Comparison of ENCODE assay signal across 8 cellular contexts in the genomic region with DNA sequence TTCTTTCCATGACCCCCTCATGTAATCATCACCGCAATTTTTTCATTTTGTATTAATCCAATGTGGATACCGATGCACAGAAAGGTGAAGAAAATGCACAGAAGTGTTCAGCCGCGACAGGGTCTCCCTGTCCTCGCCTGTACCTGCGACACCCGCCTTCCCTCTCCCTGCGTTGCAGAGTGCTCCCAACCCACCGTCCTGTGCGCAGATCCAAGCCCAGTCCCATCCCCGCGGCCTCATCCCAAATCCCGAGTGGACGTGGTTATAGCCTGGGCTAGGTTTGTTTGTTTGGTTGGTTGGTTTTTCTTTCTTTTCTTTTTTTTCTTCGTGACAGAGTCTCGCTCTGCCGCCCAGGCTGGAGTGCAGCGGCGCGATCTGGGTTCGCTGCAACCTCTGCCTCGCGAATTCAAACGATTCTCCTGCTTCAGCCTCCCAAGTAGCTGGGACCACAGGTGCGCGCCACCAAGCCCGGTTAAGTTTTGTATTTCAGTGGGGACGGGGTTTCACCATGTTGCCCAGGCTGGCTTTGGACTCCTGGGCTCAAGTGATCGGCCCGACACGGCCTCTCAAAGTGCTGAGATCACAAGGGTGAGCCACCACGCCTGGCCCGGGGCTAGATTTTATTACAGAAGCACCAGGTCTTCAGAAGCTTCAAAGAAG. TPM values are rescaled to one million over a fixed set of nuclear protein-coding genes. Genes with fewer than 3 reads are reported as not detected.
DNase-seq lines count a peak whose midpoint lies in the region; ATAC-seq and TF ChIP-seq lines count a peak whose summit lies in the region.

No MANE protein-coding gene starts in this region.

- peak overlapping the region; percentile 74 for H3K4me3 Mint-ChIP-seq in GM23338
- H3K4me3 Mint-ChIP-seq in activated CD4-positive, alpha-beta memory T cell treated with anti-CD3 and anti-CD28 coated beads for 36 hours: peak overlapping the region; percentile 75

- in situ Hi-C loops in gastrocnemius medialis (cut with MboI; ENCODE audit: low sequenced_read_pairs in 4 of 4): loop anchor here (5.0 to 10.0 kb wide), 4 partner anchors 76 to 91 kb away; no protein-coding TSS in a partner anchor

- H3K27me3 ChIP-seq in GM23338 (ENCODE audit: insufficient read depth): peaks cover 89% of the 10 kb centered on the region
- H3K27me3 ChIP-seq in right cardiac atrium (ENCODE audit: control insufficient read depth, insufficient read depth): no peaks in the 10 kb centered on the region
- peaks cover 0 to 3% (median 0%) of the 10 kb centered on the region in 3 donors for H3K27me3 ChIP-seq in gastrocnemius medialis

- TF ChIP-seq CTCF in GM23338 (conservative IDR thresholded peaks at IDR 0.05; ENCODE audit: low read depth in 2 of 2) (no peak), gastrocnemius medialis (IDR thresholded peaks at IDR 0.05 in 4 of 5, conservative IDR thresholded peaks at IDR 0.05 in 1 of 5) (no peak)

- H3F3A ChIP-seq in GM23338 (replicated peaks; ENCODE audit: low read depth): 0 out of 2 replicates have a peak, but pooled peaks cover 3% of the 10 kb centered on the region

- peak; percentile 16 for ATAC-seq in GM23338
- no peak for ATAC-seq in right cardiac atrium
- ATAC-seq in gastrocnemius medialis: no peak
- ATAC-seq in HG03280 (IDR thresholded peaks at IDR 0.05; ENCODE audit: unreplicated experiment): no peak
- no peak for ATAC-seq in GM18517 (IDR thresholded peaks at IDR 0.05; ENCODE audit: unreplicated experiment)

- 23% methylated on average over 33 of the region's 33 CpGs for WGBS in right cardiac atrium

- H3K4me1 ChIP-seq in GM23338 (ENCODE audit: insufficient read depth) (no peaks in the 10 kb centered on the region), right cardiac atrium (ENCODE audit: control insufficient read depth, insufficient read depth, low read length) (no peaks in the 10 kb centered on the region), gastrocnemius medialis (peaks cover 15 to 18% of the 10 kb centered on the region in 2 donors)

- no peaks in the 10 kb centered on the region for H3K36me3 ChIP-seq in GM23338 (ENCODE audit: insufficient read depth)
- no peaks in the 10 kb centered on the region for H3K36me3 ChIP-seq in gastrocnemius medialis

- peaks cover 65% of the 10 kb centered on the region for H3K27me3 Mint-ChIP-seq in GM23338 (ENCODE audit: insufficient read depth, low read depth, poor library complexity)
- H3K27me3 Mint-ChIP-seq in activated CD4-positive, alpha-beta memory T cell treated with anti-CD3 and anti-CD28 coated beads for 36 hours: peaks cover 71% of the 10 kb centered on the region

- H3K4me3 ChIP-seq in GM23338: peak overlapping the region; percentile 87
- peak overlapping the region; percentile 7 for H3K4me3 ChIP-seq in right cardiac atrium (ENCODE audit: low read length)
- H3K4me3 ChIP-seq in gastrocnemius medialis: peak overlapping the region; percentile 52 to 68 (median 56)

- H2AFZ ChIP-seq in GM23338: peak overlapping the region; percentile 83

- H3K27ac Mint-ChIP-seq in GM23338: no peak overlapping the region
- H3K27ac Mint-ChIP-seq in activated CD4-positive, alpha-beta memory T cell treated with anti-CD3 and anti-CD28 coated beads for 36 hours: no peak overlapping the region

- CTCF ChIA-PET in activated CD4-positive, alpha-beta memory T cell treated with anti-CD3 and anti-CD28 coated beads for 36 hours (lab: Charles Lee): interaction anchor here (1.1 to 2.5 kb wide), 3 partner anchors 87 to 96 kb away, joined by 3 to 30 read pairs (median 4); no protein-coding TSS in a partner anchor

- H3K9me3 Mint-ChIP-seq in GM23338: peaks cover 7% of the 10 kb centered on the region; the same call in 2 of the 3 replicates
- H3K9me3 Mint-ChIP-seq in activated CD4-positive, alpha-beta memory T cell treated with anti-CD3 and anti-CD28 coated beads for 36 hours: no peaks in the 10 kb centered on the region

- peak overlapping the region; percentile 96 for H3K4me2 ChIP-seq in GM23338

- no peaks in the 10 kb centered on the region for H4K20me1 ChIP-seq in GM23338 (replicated peaks; ENCODE audit: insufficient read depth)

- no peak for TF ChIP-seq POLR2A in gastrocnemius medialis (IDR thresholded peaks at IDR 0.05)

- H3K4me1 Mint-ChIP-seq in GM23338: peaks cover 9% of the 10 kb centered on the region; the same call in 2 of the 3 replicates
- peaks cover 26% of the 10 kb centered on the region for H3K4me1 Mint-ChIP-seq in activated CD4-positive, alpha-beta memory T cell treated with anti-CD3 and anti-CD28 coated beads for 36 hours (ENCODE audit: low read depth)

- no peaks in the 10 kb centered on the region for H3K79me2 ChIP-seq in GM23338 (replicated peaks; ENCODE audit: insufficient read depth)

- no peaks in the 10 kb centered on the region for H3K9me3 ChIP-seq in right cardiac atrium (ENCODE audit: control insufficient read depth, low read length)
- no peaks in the 10 kb centered on the region for H3K9me3 ChIP-seq in gastrocnemius medialis

- H3K27ac ChIP-seq in GM23338 (ENCODE audit: low read depth): no peak overlapping the region
- no peak overlapping the region for H3K27ac ChIP-seq in right cardiac atrium (ENCODE audit: low read length)
- H3K27ac ChIP-seq in gastrocnemius medialis: no peak overlapping the region

- no peaks in the 10 kb centered on the region for H3K36me3 Mint-ChIP-seq in GM23338 (ENCODE audit: low read depth)
- H3K36me3 Mint-ChIP-seq in activated CD4-positive, alpha-beta memory T cell treated with anti-CD3 and anti-CD28 coated beads for 36 hours: no peaks in the 10 kb centered on the region

- POLR2A ChIA-PET in activated CD4-positive, alpha-beta memory T cell treated with anti-CD3 and anti-CD28 coated beads for 36 hours (lab: Charles Lee): no interaction called here

- DNase-seq in GM23338 (ENCODE audit: low spot score) (no peak), right cardiac atrium (no peak), gastrocnemius medialis (no peak), glomerular visceral epithelial cell (ENCODE audit: extremely low spot score) (no peak), NCI-H1105 (lab: John Stamatoyannopoulos, UW) (no peak)
- DNase-seq in activated CD4-positive, alpha-beta memory T cell treated with anti-CD3 and anti-CD28 coated beads for 36 hours: no peak

- intact Hi-C loops in activated CD4-positive, alpha-beta memory T cell treated with anti-CD3 and anti-CD28 coated beads for 36 hours (cut with micrococcal nuclease): loop anchor here (5.0 kb wide), 2 partner anchors 206 to 376 kb away; partner anchors contain the start of genes LATS1 and PPIL4
- intact Hi-C loops in right cardiac atrium (cut with DNase I): loop anchor here in 2 of 4 donors (5.0 to 10.0 kb wide), 3 partner anchors 56 to 199 kb away; no protein-coding TSS in a partner anchor
- intact Hi-C loops in gastrocnemius medialis (cut with DNase I; ENCODE audit: low total_unique reads): loop anchor here (10.0 kb wide), 1 partner anchor 199 kb away; no protein-coding TSS in a partner anchor

- no peaks in the 10 kb centered on the region for H3K9me2 ChIP-seq in GM23338 (ENCODE audit: insufficient read depth)

TF ChIP-seq in GM23338, 12 proteins besides CTCF, POLR2A, EP300 and RAD21 (continues in another document):
- TF ChIP-seq EZH2phosphoT487 (IDR thresholded peaks at IDR 0.05; ENCODE audit: unreplicated experiment): peak; percentile 94
- peak; percentile 95 for TF ChIP-seq EZH2 (IDR thresholded peaks at IDR 0.05; ENCODE audit: low read depth, unreplicated experiment)
- no peak for TF ChIP-seq JUNB (IDR thresholded peaks at IDR 0.05; ENCODE audit: unreplicated experiment)
- TF ChIP-seq ZNF114 (CRISPR knock-in tag; IDR thresholded peaks at IDR 0.05): no peak

RNA-seq across cellular contexts. Expression of gene RAET1G, which starts 0.5 kb away (rescaled TPM):
- total RNA-seq in GM23338 (2014; rRNA removed; shearing (Covaris generic)): not detected in 2 replicates
- polyA plus RNA-seq in GM23338 (2016; fragmentation: Nextera tagmentation; extraction: Ambion mirVana) (not detected in 2 replicates), right cardiac atrium (0.20 TPM)
- total RNA-seq in activated CD4-positive, alpha-beta memory T cell treated with anti-CD3 and anti-CD28 coated beads for 36 hours: not detected
- total RNA-seq in right cardiac atrium (under 1 TPM in 1 of 4 donors, not detected in 3; 0.43 TPM), gastrocnemius medialis (under 1 TPM in 1 of 4 donors, not detected in 3; 0.89 TPM)

RNA-seq across cellular contexts. Expression of gene ULBP2, which starts 18.4 kb away (rescaled TPM):
- total RNA-seq in GM23338 (2014; rRNA removed; shearing (Covaris generic)): 1.1 TPM in 1 of 2 replicates, not detected in the other
- polyA plus RNA-seq in GM23338 (2016; fragmentation: Nextera tagmentation; extraction: Ambion mirVana) (0.21 TPM in 1 of 2 replicates, not detected in the other), right cardiac atrium (1.1 TPM)
- 1 to 10 TPM in 1 of 2 experiments, under 1 TPM in 1; 0.90 to 1.2 TPM for total RNA-seq in activated CD4-positive, alpha-beta memory T cell treated with anti-CD3 and anti-CD28 coated beads for 36 hours
- total RNA-seq in right cardiac atrium (1 to 10 TPM in 3 of 4 donors, under 1 TPM in 1; 0.31 to 1.2 (median 1.1) TPM), gastrocnemius medialis (under 1 TPM in 2 of 4 donors, not detected in 2; 0.44 to 0.49 TPM)

RNA-seq across cellular contexts. Expression of gene RAET1E, which starts 25.5 kb away (rescaled TPM):
- total RNA-seq in GM23338 (2014; rRNA removed; shearing (Covaris generic)): not detected in 2 replicates
- not detected in 2 replicates for polyA plus RNA-seq in GM23338 (2016; fragmentation: Nextera tagmentation; extraction: Ambion mirVana)
- total RNA-seq in activated CD4-positive, alpha-beta memory T cell treated with anti-CD3 and anti-CD28 coated beads for 36 hours: not detected
- under 1 TPM; 0.17 to 0.45 (median 0.39) TPM for total RNA-seq in right cardiac atrium
- polyA plus RNA-seq in right cardiac atrium: 0.41 TPM
- 1 to 10 TPM in 1 of 4 donors, not detected in 3; 3.9 TPM for total RNA-seq in gastrocnemius medialis

RNA-seq across cellular contexts. Expression of gene ULBP1, which starts 40.3 kb away (rescaled TPM):
- total RNA-seq in GM23338 (2014; rRNA removed; shearing (Covaris generic)): 1.0 and 1.7 TPM in 2 replicates
- polyA plus RNA-seq in GM23338 (2016; fragmentation: Nextera tagmentation; extraction: Ambion mirVana) (0.74 and 1.3 TPM in 2 replicates), right cardiac atrium (0.20 TPM)
- total RNA-seq in activated CD4-positive, alpha-beta memory T cell treated with anti-CD3 and anti-CD28 coated beads for 36 hours: 1 to 10 TPM; 1.8 to 2.2 TPM
- total RNA-seq in right cardiac atrium (under 1 TPM in 3 of 4 donors, not detected in 1; 0.20 to 0.22 (median 0.21) TPM), gastrocnemius medialis (under 1 TPM in 1 of 4 donors, not detected in 3; 0.16 TPM)

RNA-seq across cellular contexts. Expression of gene LRP11, which starts 59.3 kb away (rescaled TPM):
- 31.5 and 37.1 TPM in 2 replicates for total RNA-seq in GM23338 (2014; rRNA removed; shearing (Covaris generic))
- polyA plus RNA-seq in GM23338 (2016; fragmentation: Nextera tagmentation; extraction: Ambion mirVana) (9.3 and 10.8 TPM in 2 replicates), right cardiac atrium (11.5 TPM)
- total RNA-seq in activated CD4-positive, alpha-beta memory T cell treated with anti-CD3 and anti-CD28 coated beads for 36 hours: 1 to 10 TPM; 6.7 to 7.2 TPM
- total RNA-seq in right cardiac atrium (10 to 100 TPM; 16.8 to 36.6 (median 23.5) TPM), gastrocnemius medialis (10 to 100 TPM in 1 of 4 donors, 1 to 10 TPM in 3; 5.5 to 19.8 (median 6.1) TPM)

Comparison
In these comparisons a context has a peak if more than half of its experiments do, and no peak if none do; other contexts are left out.
1. H3K4me3 ChIP-seq: peak in every context shown above with its lines; median percentile 87 in GM23338; 56 in gastrocnemius medialis; 7 in right cardiac atrium.